In the genomic region with DNA sequence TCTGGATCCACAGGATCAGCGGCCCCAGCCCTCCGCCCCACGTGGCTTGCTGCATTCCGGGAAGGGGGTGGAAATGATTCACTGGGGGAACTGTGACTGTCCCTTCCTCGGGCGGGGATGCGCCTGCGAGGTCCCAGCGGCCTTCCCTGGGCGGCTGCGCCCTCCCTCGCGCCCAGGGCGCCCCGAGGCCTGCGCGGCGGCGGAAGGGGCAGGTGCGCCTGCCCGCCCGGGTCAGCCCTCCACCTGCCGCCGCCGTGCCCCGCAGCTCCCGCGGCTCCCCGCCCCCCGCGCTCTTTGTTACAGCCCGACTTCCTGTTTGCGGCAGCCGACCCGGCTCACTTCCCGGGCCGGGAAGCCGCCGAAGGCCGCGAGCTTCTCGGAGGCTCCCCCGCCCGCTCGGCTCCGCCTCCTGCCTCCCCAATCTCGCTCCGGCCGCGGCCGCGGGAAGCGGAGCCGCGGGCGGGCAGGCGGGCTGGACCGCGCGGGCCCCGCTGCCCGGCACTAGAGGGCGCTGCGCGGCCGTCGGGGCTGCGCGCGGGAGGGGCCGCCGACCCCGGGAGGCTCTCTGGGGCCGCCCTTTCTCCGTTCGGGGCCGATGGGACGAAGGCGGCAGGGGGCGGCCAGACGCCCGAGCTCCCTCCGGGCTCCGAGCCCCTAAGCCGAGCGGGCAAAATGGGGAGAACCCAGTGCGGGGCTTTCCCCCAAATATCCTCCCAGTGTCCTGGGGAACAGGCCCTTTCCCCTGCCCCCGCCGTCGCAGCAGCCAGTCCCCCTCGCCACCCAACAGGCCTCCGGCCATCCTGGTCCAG, we compare ENCODE assay signal across 8 cellular contexts. TPM values are rescaled to one million over a fixed set of nuclear protein-coding genes. Genes with fewer than 3 reads are reported as not detected.
DNase-seq lines count a peak whose midpoint lies in the region; ATAC-seq lines count a peak whose summit lies in the region.

No MANE protein-coding gene starts in this region.

- CTCF ChIA-PET in activated CD4-positive, alpha-beta memory T cell treated with anti-CD3 and anti-CD28 coated beads for 36 hours (lab: Charles Lee): interaction anchor here (0.6 to 4.8 kb wide), 31 partner anchors 11 to 293 kb away, joined by 3 to 74 read pairs (median 4); a partner anchor contains a TSS

- POLR2A ChIA-PET in activated CD4-positive, alpha-beta memory T cell treated with anti-CD3 and anti-CD28 coated beads for 36 hours (lab: Charles Lee): interaction anchor here (0.6 to 3.7 kb wide), 10 partner anchors 11 to 426 kb away, joined by 3 to 45 read pairs (median 4); a partner anchor contains a TSS

- peak overlapping the region; percentile 77 for H3K4me3 Mint-ChIP-seq in activated CD4-positive, alpha-beta memory T cell treated with anti-CD3 and anti-CD28 coated beads for 36 hours

- H3K27me3 ChIP-seq in ACC112 (ENCODE audit: insufficient read depth, low read length): no peaks in the 10 kb centered on the region
- H3K27me3 ChIP-seq in effector memory CD4-positive, alpha-beta T cell (replicated peaks; ENCODE audit: control insufficient read depth, insufficient read depth, low read length, poor library complexity, severe bottlenecking): no peaks in the 10 kb centered on the region

- intact Hi-C loops in activated CD4-positive, alpha-beta memory T cell treated with anti-CD3 and anti-CD28 coated beads for 36 hours (cut with micrococcal nuclease): loop anchor here (10.0 kb wide), 1 partner anchor 243 kb away; no protein-coding TSS in a partner anchor

- peaks cover 2% of the 10 kb centered on the region for H3K79me2 ChIP-seq in ACC112 (ENCODE audit: control insufficient read depth, insufficient read depth, low read length, unreplicated experiment)

- peaks cover 31% of the 10 kb centered on the region for H3K4me1 Mint-ChIP-seq in activated CD4-positive, alpha-beta memory T cell treated with anti-CD3 and anti-CD28 coated beads for 36 hours (ENCODE audit: low read depth)

- H3K9me3 ChIP-seq in effector memory CD4-positive, alpha-beta T cell (ENCODE audit: control insufficient read depth, low read length): no peaks in the 10 kb centered on the region

- no peaks in the 10 kb centered on the region for H3K27me3 Mint-ChIP-seq in activated CD4-positive, alpha-beta memory T cell treated with anti-CD3 and anti-CD28 coated beads for 36 hours

- DNase-seq in NCI-H510A treated with DMSO at 0.1 percent for 48 hours (lab: John Stamatoyannopoulos, UW) (peak; percentile 60), medulla oblongata (ENCODE audit: extremely low spot score) (peak; percentile 56)
- peak; percentile 76 for DNase-seq in activated CD4-positive, alpha-beta memory T cell treated with anti-CD3 and anti-CD28 coated beads for 36 hours
- peak; percentile 52 to 63 (median 53) for DNase-seq in effector memory CD4-positive, alpha-beta T cell
- peak; percentile 37 for DNase-seq in stimulated activated CD8-positive, alpha-beta memory T cell treated with anti-CD3 and anti-CD28 coated beads, Interleukin-15, amount 100 ng/mL, for 24 hours (ENCODE audit: low read depth)

- H3K27ac Mint-ChIP-seq in activated CD4-positive, alpha-beta memory T cell treated with anti-CD3 and anti-CD28 coated beads for 36 hours: peak overlapping the region; percentile 61

- H3K36me3 ChIP-seq in ACC112 (ENCODE audit: insufficient read depth, low read length): no peaks in the 10 kb centered on the region
- H3K36me3 ChIP-seq in effector memory CD4-positive, alpha-beta T cell (ENCODE audit: control insufficient read depth, insufficient read depth, low read length): no peaks in the 10 kb centered on the region

- peak overlapping the region; percentile 77 for H3K4me3 ChIP-seq in ACC112 (ENCODE audit: low read depth, low read length)
- peak overlapping the region; percentile 51 for H3K4me3 ChIP-seq in effector memory CD4-positive, alpha-beta T cell (ENCODE audit: insufficient read depth, low read depth, low read length, poor library complexity, severe bottlenecking)

- H2AFZ ChIP-seq in ACC112 (ENCODE audit: low read length, unreplicated experiment): peak overlapping the region; percentile 92

- no peaks in the 10 kb centered on the region for H3K36me3 Mint-ChIP-seq in activated CD4-positive, alpha-beta memory T cell treated with anti-CD3 and anti-CD28 coated beads for 36 hours

- no peaks in the 10 kb centered on the region for H3K9me3 Mint-ChIP-seq in activated CD4-positive, alpha-beta memory T cell treated with anti-CD3 and anti-CD28 coated beads for 36 hours

- peak; percentile 70 for ATAC-seq in GM18511 (IDR thresholded peaks at IDR 0.05; ENCODE audit: unreplicated experiment)
- peak; percentile 59 for ATAC-seq in HG03039 (IDR thresholded peaks at IDR 0.05; ENCODE audit: unreplicated experiment)

- H3K27ac ChIP-seq in ACC112 (ENCODE audit: low read depth, low read length): peak overlapping the region; percentile 34; the same call in 1 of the 2 replicates
- peak overlapping the region; percentile 32 for H3K27ac ChIP-seq in effector memory CD4-positive, alpha-beta T cell (ENCODE audit: insufficient read depth, low read length, poor library complexity, severe bottlenecking)

- H3K4me1 ChIP-seq in ACC112 (ENCODE audit: control insufficient read depth, insufficient read depth, low read length, unreplicated experiment): peaks cover 32% of the 10 kb centered on the region
- peaks cover 20% of the 10 kb centered on the region for H3K4me1 ChIP-seq in effector memory CD4-positive, alpha-beta T cell (ENCODE audit: control insufficient read depth, insufficient read depth, low read length, poor library complexity, severe bottlenecking)

RNA-seq across cellular contexts. Expression of a gene that starts 11.5 kb away (rescaled TPM):
- total RNA-seq in activated CD4-positive, alpha-beta memory T cell treated with anti-CD3 and anti-CD28 coated beads for 36 hours: 10 to 100 TPM; 21.6 to 22.3 TPM

RNA-seq across cellular contexts. Expression of a gene that starts 12.6 kb away (rescaled TPM):
- not detected for total RNA-seq in activated CD4-positive, alpha-beta memory T cell treated with anti-CD3 and anti-CD28 coated beads for 36 hours

RNA-seq across cellular contexts. Expression of a gene that starts 47.5 kb away (rescaled TPM):
- 1 to 10 TPM; 7.8 to 8.8 TPM for total RNA-seq in activated CD4-positive, alpha-beta memory T cell treated with anti-CD3 and anti-CD28 coated beads for 36 hours

Comparison
In these comparisons a context has a peak if more than half of its experiments do, and no peak if none do; other contexts are left out.
1. Peak in every context shown above with its lines: DNase-seq, ATAC-seq, H3K4me3 ChIP-seq and H3K27ac ChIP-seq.